15 cellular contexts compared by ENCODE assay signal in the genomic region with DNA sequence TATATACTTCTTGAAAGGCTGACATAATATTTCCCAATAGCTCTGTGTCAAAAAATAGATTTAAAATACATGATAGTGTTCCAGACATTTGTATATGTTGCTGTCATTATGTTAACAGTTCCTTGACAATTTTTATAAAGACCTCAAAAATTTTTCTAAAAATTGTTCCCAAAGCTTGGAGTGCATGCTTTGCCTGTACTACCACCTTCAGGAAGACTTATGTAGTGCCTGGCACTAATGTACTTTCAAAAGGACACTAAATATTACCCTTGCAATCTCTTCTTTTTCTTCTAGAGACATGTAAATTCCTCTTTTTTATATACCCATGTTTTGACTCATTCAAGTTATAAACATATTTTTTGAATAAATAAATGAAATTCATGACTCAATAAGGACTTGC. TPM values are rescaled to one million over a fixed set of nuclear protein-coding genes. Genes with fewer than 3 reads are reported as not detected.
DNase-seq lines count a peak whose midpoint lies in the region; ATAC-seq, FAIRE-seq and TF ChIP-seq lines count a peak whose summit lies in the region.
"Had no signal": no experiment of that assay in that cellular context is flagged by ENCODE, and none has a peak within 500 bp of the region (broad histone marks: within the 10 kb centered on the region; RNA-seq: fewer than 3 reads in every experiment).

No MANE protein-coding gene starts in this region.

- H2AK5ac ChIP-seq in H9 (ENCODE audit: insufficient read length, low read length) = no peak overlapping the region

- no peak overlapping the region for H4K91ac ChIP-seq in H9 (ENCODE audit: insufficient read length, low read depth, low read length)

- H2BK20ac ChIP-seq in H9 (ENCODE audit: low read depth, low read length, poor library complexity, severe bottlenecking) = no peak overlapping the region

- H2AFZ ChIP-seq in H9 (ENCODE audit: low read length) = no peak overlapping the region

- H3T11ph ChIP-seq in H9 (ENCODE audit: low read length) = no peak overlapping the region

- H3K4me3 ChIP-seq in right lobe of liver = no peak overlapping the region
- H3K4me3 ChIP-seq: thyroid gland had no signal

- no peak overlapping the region for H3K18ac ChIP-seq in H9 (ENCODE audit: insufficient read length, low read depth, low read length)

- no peaks in the 10 kb centered on the region; a peak in 1 of 7 replicates for H3K36me3 Mint-ChIP-seq in H9 (ENCODE audit: insufficient read depth in 1 of 3, low read depth in 3 of 3)
- H3K36me3 Mint-ChIP-seq: activated naive CD8-positive, alpha-beta T cell treated with anti-CD3 and anti-CD28 coated beads for 36 hours had no signal

- peaks cover 20 to 32% of the 10 kb centered on the region in 2 experiments for H3K4me1 Mint-ChIP-seq in H9
- H3K4me1 Mint-ChIP-seq: activated naive CD8-positive, alpha-beta T cell treated with anti-CD3 and anti-CD28 coated beads for 36 hours had no signal

- H3K4me1 ChIP-seq in H9 (ENCODE audit: insufficient read depth, low read length) (peaks cover 5% of the 10 kb centered on the region; the same call in 1 of the 2 replicates), right lobe of liver (no peaks in the 10 kb centered on the region)
- H3K4me1 ChIP-seq: thyroid gland had no signal

- H3K4ac ChIP-seq in H9 (ENCODE audit: low read depth, low read length) = no peak overlapping the region

- TF ChIP-seq CTCF in H9 (conservative IDR thresholded peaks at IDR 0.05) (peak; percentile 79), right lobe of liver (IDR thresholded peaks at IDR 0.05) (peak in 3 of 4 donors; percentile 11 to 20 (median 16))

- H3K36me3 ChIP-seq in right lobe of liver = no peaks in the 10 kb centered on the region
- H3K36me3 ChIP-seq: thyroid gland had no signal

- no peak overlapping the region for H2BK15ac ChIP-seq in H9 (ENCODE audit: low read depth, low read length)

- H4K5ac ChIP-seq in H9 (ENCODE audit: insufficient read length, low read depth, low read length) = no peak overlapping the region

- TF ChIP-seq POLR2A in right lobe of liver (IDR thresholded peaks at IDR 0.05) = no peak

- H3K9me3 ChIP-seq in H9 (ENCODE audit: control insufficient read depth, low read depth, low read length) (no peaks in the 10 kb centered on the region), right lobe of liver (no peaks in the 10 kb centered on the region)
- H3K9me3 ChIP-seq: thyroid gland had no signal

- H3K79me2 ChIP-seq in H9 (ENCODE audit: insufficient read depth, low read length) = no peaks in the 10 kb centered on the region

- intact Hi-C loops in right lobe of liver (cut with DNase I) = no loop called here

- H3K27ac ChIP-seq in H9 (ENCODE audit: insufficient read length, low read depth, low read length) = no peak overlapping the region
- no peak overlapping the region for H3K27ac ChIP-seq in right lobe of liver
- H3K27ac ChIP-seq: thyroid gland had no signal

- no peak overlapping the region for H4K8ac ChIP-seq in H9 (replicated peaks; ENCODE audit: insufficient read length, low read depth, low read length)

- no peak overlapping the region for H3K14ac ChIP-seq in H9 (ENCODE audit: insufficient read depth, low read length)

- H3K23me2 ChIP-seq in H9 (ENCODE audit: insufficient read length, low read depth, low read length, poor library complexity, severe bottlenecking) = no peaks in the 10 kb centered on the region

- H3K27me3 ChIP-seq in H9 (ENCODE audit: insufficient read depth, low read length) = no peaks in the 10 kb centered on the region
- peaks cover 0 to 4% of the 10 kb centered on the region in 2 donors for H3K27me3 ChIP-seq in right lobe of liver
- H3K27me3 ChIP-seq: thyroid gland had no signal

- no peak overlapping the region for H3K9ac ChIP-seq in H9 (ENCODE audit: extremely low read depth, insufficient read length, low read length)

- H3K4me2 ChIP-seq in H9 (ENCODE audit: insufficient read depth, insufficient read length, low read length) = peak overlapping the region; percentile 54

- H3K9me3 Mint-ChIP-seq in H9 = no peaks in the 10 kb centered on the region
- H3K9me3 Mint-ChIP-seq: activated naive CD8-positive, alpha-beta T cell treated with anti-CD3 and anti-CD28 coated beads for 36 hours had no signal

- H2BK5ac ChIP-seq in H9 (ENCODE audit: insufficient read length, low read length) = no peak overlapping the region

- no peak for ATAC-seq in right lobe of liver
- ATAC-seq: activated CD8-positive, alpha-beta T cell treated with anti-CD3 and anti-CD28 coated beads, Interleukin-2, amount 10 ng/mL, durations not matched to agents 7 days and 5 days had no signal

- no peak overlapping the region for H3K4me3 Mint-ChIP-seq in H9
- H3K4me3 Mint-ChIP-seq: activated CD8-positive, alpha-beta T cell treated with anti-CD3 and anti-CD28 coated beads, Interleukin-2, amount 10 ng/mL, durations not matched to agents 7 days and 5 days; activated naive CD8-positive, alpha-beta T cell treated with anti-CD3 and anti-CD28 coated beads for 36 hours had no signal

- no peak overlapping the region for H3K27ac Mint-ChIP-seq in H9
- H3K27ac Mint-ChIP-seq: activated CD8-positive, alpha-beta T cell treated with anti-CD3 and anti-CD28 coated beads, Interleukin-2, amount 10 ng/mL, durations not matched to agents 7 days and 5 days; activated naive CD8-positive, alpha-beta T cell treated with anti-CD3 and anti-CD28 coated beads for 36 hours had no signal

- H4K20me1 ChIP-seq in H9 (ENCODE audit: control insufficient read depth, insufficient read depth, insufficient read length) = no peaks in the 10 kb centered on the region

- FAIRE-seq in G401.6 (lab: Jason Lieb, UNC) = peak; percentile 68
- FAIRE-seq: colon had no signal

- H2BK12ac ChIP-seq in H9 (ENCODE audit: insufficient read length, low read depth, low read length) = no peak overlapping the region

- no peaks in the 10 kb centered on the region for H3K27me3 Mint-ChIP-seq in H9 (ENCODE audit: low read depth)

- no peak overlapping the region for H3K56ac ChIP-seq in H9 (ENCODE audit: insufficient read length, low read depth, low read length)

- no peak overlapping the region for H3K23ac ChIP-seq in H9 (ENCODE audit: insufficient read length, low read depth, low read length)

- no peak overlapping the region for H2BK120ac ChIP-seq in H9 (ENCODE audit: low read depth, low read length, poor library complexity, severe bottlenecking)

- H3K79me1 ChIP-seq in H9 (ENCODE audit: insufficient read depth, low read depth, low read length, poor library complexity, severe bottlenecking) = no peaks in the 10 kb centered on the region

- DNase-seq in H9 (no peak), RKO (ENCODE audit: low spot score) (peak; percentile 40), right lobe of liver (no peak), T1000 (lab: John Stamatoyannopoulos, UW) (no peak), cerebellar cortex (ENCODE audit: low spot score) (no peak), NCI-H2029 (lab: John Stamatoyannopoulos, UW) (no peak)
- DNase-seq: activated CD8-positive, alpha-beta T cell treated with anti-CD3 and anti-CD28 coated beads, Interleukin-2, amount 10 ng/mL, durations not matched to agents 7 days and 5 days; activated naive CD8-positive, alpha-beta T cell treated with anti-CD3 and anti-CD28 coated beads for 36 hours; NK-92 treated with Interleukin-12 subunit alpha and Interleukin-12 subunit beta, amount 100 ng/mL, for 24 hours; thyroid gland had no signal

RNA-seq across cellular contexts. Expression of gene SP8, which starts 48.0 kb away (rescaled TPM):
- 3.5 TPM in 2 replicates for total RNA-seq in H9 (2021)
- not detected for total RNA-seq in right lobe of liver
- total RNA-seq: activated CD8-positive, alpha-beta T cell treated with anti-CD3 and anti-CD28 coated beads, Interleukin-2, amount 10 ng/mL, durations not matched to agents 7 days and 5 days; activated naive CD8-positive, alpha-beta T cell treated with anti-CD3 and anti-CD28 coated beads for 36 hours; myocyte; skeletal muscle tissue; T-helper 2 cell treated with Interferon-gamma antibody and Interleukin-4, amounts not matched to agents 100 ng/mL and 5 ng/mL, for 36 hours; thyroid gland had no signal
